In genomic region chr22:45553333-45554039, GRCh38 we compare ENCODE assay signal across 1 cellular context.
TF ChIP-seq lines count a peak whose summit lies in the region.

No MANE protein-coding gene starts in this region.

TF ChIP-seq in HepG2, 621 proteins besides CTCF, POLR2A, EP300 and RAD21 (continued from another document and continues in another):
- TF ChIP-seq MEIS2 (CRISPR knock-in tag; IDR thresholded peaks at IDR 0.05) (no peak; the same call in none of the 2 replicates), ERF (CRISPR knock-in tag; IDR thresholded peaks at IDR 0.05) (peak; percentile 49; the same call in 1 of the 2 replicates), MIER3 (CRISPR knock-in tag; IDR thresholded peaks at IDR 0.05; ENCODE audit: borderline replicate concordance) (peak; percentile 34; the same call in 1 of the 2 replicates), FOXA3 (CRISPR knock-in tag; IDR thresholded peaks at IDR 0.05) (peak; percentile 23; the same call in 1 of the 2 replicates), ZNF430 (CRISPR knock-in tag; IDR thresholded peaks at IDR 0.05) (0 out of 2 replicates have a peak, but pooled peaks have one; percentile 19), FOSL1 (CRISPR knock-in tag; IDR thresholded peaks at IDR 0.05; ENCODE audit: borderline replicate concordance) (peak; percentile 38; the same call in 1 of the 2 replicates), TSC22D2 (CRISPR knock-in tag; IDR thresholded peaks at IDR 0.05; ENCODE audit: borderline replicate concordance) (peak; percentile 44; the same call in 1 of the 2 replicates), SOX5 (CRISPR knock-in tag; IDR thresholded peaks at IDR 0.05; ENCODE audit: borderline replicate concordance) (peak; percentile 23; the same call in 1 of the 2 replicates), STAG1 (CRISPR knock-in tag; IDR thresholded peaks at IDR 0.05) (peak; percentile 97), ELF3 (CRISPR knock-in tag; IDR thresholded peaks at IDR 0.05) (peak; percentile 53), ZNF280D (CRISPR knock-in tag; IDR thresholded peaks at IDR 0.05) (0 out of 2 replicates have a peak, but pooled peaks have one; percentile 40), ZFY (CRISPR knock-in tag; IDR thresholded peaks at IDR 0.05) (no peak; the same call in 1 of the 2 replicates), TCF7 (IDR thresholded peaks at IDR 0.05; ENCODE audit: low read depth) (peak; percentile 76), SMC3 (IDR thresholded peaks at IDR 0.05; ENCODE audit: low read length) (peak; percentile 84), NBN (conservative IDR thresholded peaks at IDR 0.05) (no peak), ZNF441 (CRISPR knock-in tag; IDR thresholded peaks at IDR 0.05; ENCODE audit: borderline replicate concordance) (no peak), HIVEP1 (CRISPR knock-in tag; IDR thresholded peaks at IDR 0.05) (0 out of 2 replicates have a peak, but pooled peaks have one; percentile 31), CCDC6 (CRISPR knock-in tag; IDR thresholded peaks at IDR 0.05) (0 out of 2 replicates have a peak, but pooled peaks have one; percentile 43), MYPOP (CRISPR knock-in tag; IDR thresholded peaks at IDR 0.05) (0 out of 2 replicates have a peak, but pooled peaks have one; percentile 34), ZGPAT (CRISPR knock-in tag; IDR thresholded peaks at IDR 0.05) (peak; percentile 67; the same call in 1 of the 2 replicates), ARID4A (CRISPR knock-in tag; IDR thresholded peaks at IDR 0.05; ENCODE audit: borderline replicate concordance) (peak; percentile 40; the same call in 1 of the 2 replicates), MEF2D (CRISPR knock-in tag; IDR thresholded peaks at IDR 0.05) (no peak), ZNF253 (CRISPR knock-in tag; IDR thresholded peaks at IDR 0.05; ENCODE audit: borderline replicate concordance) (no peak), ZNF451 (CRISPR knock-in tag; IDR thresholded peaks at IDR 0.05) (no peak), SAP130 (CRISPR knock-in tag; IDR thresholded peaks at IDR 0.05; ENCODE audit: low read depth) (peak; percentile 46), ZNF124 (CRISPR knock-in tag; IDR thresholded peaks at IDR 0.05) (0 out of 2 replicates have a peak, but pooled peaks have one; percentile 46), DNMT1 (CRISPR knock-in tag; IDR thresholded peaks at IDR 0.05) (no peak), AGO2 (optimal IDR thresholded peaks at IDR 0.05; ENCODE audit: low read depth, low read length) (no peak), ZBTB43 (CRISPR knock-in tag; conservative IDR thresholded peaks at IDR 0.05) (peak; percentile 97), ZMYM3 (CRISPR knock-in tag; IDR thresholded peaks at IDR 0.05) (peak; percentile 57; the same call in 1 of the 2 replicates), SALL1 (CRISPR knock-in tag; IDR thresholded peaks at IDR 0.05) (peak; percentile 74), FOXK1 (CRISPR knock-in tag; IDR thresholded peaks at IDR 0.05; ENCODE audit: borderline replicate concordance, low read depth) (peak; percentile 27; the same call in 1 of the 2 replicates), GATAD2A (CRISPR knock-in tag; IDR thresholded peaks at IDR 0.05) (peak; percentile 60), FOXP4 (CRISPR knock-in tag; IDR thresholded peaks at IDR 0.05) (peak; percentile 65; the same call in 1 of the 2 replicates), SSRP1 (CRISPR knock-in tag; IDR thresholded peaks at IDR 0.05) (0 out of 2 replicates have a peak, but pooled peaks have one; percentile 58), ZNF337 (CRISPR knock-in tag; IDR thresholded peaks at IDR 0.05; ENCODE audit: borderline replicate concordance, low read depth) (no peak), U2AF1 (optimal IDR thresholded peaks at IDR 0.05; ENCODE audit: low read depth, low read length) (no peak)
- TF ChIP-seq, protein P1, sequence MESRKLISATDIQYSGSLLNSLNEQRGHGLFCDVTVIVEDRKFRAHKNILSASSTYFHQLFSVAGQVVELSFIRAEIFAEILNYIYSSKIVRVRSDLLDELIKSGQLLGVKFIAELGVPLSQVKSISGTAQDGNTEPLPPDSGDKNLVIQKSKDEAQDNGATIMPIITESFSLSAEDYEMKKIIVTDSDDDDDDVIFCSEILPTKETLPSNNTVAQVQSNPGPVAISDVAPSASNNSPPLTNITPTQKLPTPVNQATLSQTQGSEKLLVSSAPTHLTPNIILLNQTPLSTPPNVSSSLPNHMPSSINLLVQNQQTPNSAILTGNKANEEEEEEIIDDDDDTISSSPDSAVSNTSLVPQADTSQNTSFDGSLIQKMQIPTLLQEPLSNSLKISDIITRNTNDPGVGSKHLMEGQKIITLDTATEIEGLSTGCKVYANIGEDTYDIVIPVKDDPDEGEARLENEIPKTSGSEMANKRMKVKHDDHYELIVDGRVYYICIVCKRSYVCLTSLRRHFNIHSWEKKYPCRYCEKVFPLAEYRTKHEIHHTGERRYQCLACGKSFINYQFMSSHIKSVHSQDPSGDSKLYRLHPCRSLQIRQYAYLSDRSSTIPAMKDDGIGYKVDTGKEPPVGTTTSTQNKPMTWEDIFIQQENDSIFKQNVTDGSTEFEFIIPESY (CRISPR knock-in tag; IDR thresholded peaks at IDR 0.05) = peak; percentile 99
- TF ChIP-seq, protein P2, sequence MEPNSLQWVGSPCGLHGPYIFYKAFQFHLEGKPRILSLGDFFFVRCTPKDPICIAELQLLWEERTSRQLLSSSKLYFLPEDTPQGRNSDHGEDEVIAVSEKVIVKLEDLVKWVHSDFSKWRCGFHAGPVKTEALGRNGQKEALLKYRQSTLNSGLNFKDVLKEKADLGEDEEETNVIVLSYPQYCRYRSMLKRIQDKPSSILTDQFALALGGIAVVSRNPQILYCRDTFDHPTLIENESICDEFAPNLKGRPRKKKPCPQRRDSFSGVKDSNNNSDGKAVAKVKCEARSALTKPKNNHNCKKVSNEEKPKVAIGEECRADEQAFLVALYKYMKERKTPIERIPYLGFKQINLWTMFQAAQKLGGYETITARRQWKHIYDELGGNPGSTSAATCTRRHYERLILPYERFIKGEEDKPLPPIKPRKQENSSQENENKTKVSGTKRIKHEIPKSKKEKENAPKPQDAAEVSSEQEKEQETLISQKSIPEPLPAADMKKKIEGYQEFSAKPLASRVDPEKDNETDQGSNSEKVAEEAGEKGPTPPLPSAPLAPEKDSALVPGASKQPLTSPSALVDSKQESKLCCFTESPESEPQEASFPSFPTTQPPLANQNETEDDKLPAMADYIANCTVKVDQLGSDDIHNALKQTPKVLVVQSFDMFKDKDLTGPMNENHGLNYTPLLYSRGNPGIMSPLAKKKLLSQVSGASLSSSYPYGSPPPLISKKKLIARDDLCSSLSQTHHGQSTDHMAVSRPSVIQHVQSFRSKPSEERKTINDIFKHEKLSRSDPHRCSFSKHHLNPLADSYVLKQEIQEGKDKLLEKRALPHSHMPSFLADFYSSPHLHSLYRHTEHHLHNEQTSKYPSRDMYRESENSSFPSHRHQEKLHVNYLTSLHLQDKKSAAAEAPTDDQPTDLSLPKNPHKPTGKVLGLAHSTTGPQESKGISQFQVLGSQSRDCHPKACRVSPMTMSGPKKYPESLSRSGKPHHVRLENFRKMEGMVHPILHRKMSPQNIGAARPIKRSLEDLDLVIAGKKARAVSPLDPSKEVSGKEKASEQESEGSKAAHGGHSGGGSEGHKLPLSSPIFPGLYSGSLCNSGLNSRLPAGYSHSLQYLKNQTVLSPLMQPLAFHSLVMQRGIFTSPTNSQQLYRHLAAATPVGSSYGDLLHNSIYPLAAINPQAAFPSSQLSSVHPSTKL (CRISPR knock-in tag; IDR thresholded peaks at IDR 0.05) = peak; percentile 27; the same call in 1 of the 2 replicates
- TF ChIP-seq, protein P3, sequence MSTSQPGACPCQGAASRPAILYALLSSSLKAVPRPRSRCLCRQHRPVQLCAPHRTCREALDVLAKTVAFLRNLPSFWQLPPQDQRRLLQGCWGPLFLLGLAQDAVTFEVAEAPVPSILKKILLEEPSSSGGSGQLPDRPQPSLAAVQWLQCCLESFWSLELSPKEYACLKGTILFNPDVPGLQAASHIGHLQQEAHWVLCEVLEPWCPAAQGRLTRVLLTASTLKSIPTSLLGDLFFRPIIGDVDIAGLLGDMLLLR (CRISPR knock-in tag; IDR thresholded peaks at IDR 0.05) = peak; percentile 70; the same call in 1 of the 2 replicates
